8 cellular contexts compared by ENCODE assay signal in the genomic region with DNA sequence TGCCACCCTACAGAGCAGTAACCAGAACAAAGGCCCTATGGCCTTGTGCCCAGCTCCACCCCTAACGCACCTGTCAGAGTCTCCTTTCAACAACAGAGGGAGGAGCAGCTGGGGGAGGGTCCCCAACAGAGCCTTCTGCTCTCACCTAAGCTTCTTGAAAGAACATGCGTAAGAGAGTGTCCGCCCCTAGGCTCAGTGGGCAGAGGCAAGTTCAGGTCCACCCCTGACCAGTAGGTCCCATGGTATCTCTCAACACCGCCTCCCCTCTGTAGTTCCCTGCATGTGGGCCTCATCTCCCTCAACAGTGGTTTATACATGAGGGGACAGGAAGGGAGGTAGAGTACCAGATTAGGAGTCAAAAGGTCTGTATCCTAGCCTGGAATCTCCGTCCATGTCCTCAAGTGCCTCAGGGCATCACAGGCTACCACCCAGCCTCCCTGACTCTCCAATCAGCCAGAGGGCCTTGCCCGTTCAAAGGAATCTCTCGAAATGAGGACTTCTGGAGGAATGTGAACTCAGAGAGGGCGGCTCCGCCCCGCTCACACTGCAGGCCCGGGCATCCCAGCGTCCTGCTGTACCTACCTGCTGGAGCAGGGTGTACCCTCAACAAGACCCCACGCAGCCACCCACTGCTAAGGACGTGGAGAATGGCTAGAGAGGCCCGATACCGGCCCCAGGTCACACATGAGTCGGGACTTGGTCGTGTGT. TPM values are rescaled to one million over a fixed set of nuclear protein-coding genes. Genes with fewer than 3 reads are reported as not detected.
DNase-seq lines count a peak whose midpoint lies in the region; ATAC-seq and TF ChIP-seq lines count a peak whose summit lies in the region.

No MANE protein-coding gene starts in this region.

- whole genome bisulfite sequencing in body of pancreas, 2 donors = 16 to 46% methylated on average over 3 to 18 of the region's 18 CpGs
- WGBS in thyroid gland, 2 donors = 0 to 26% methylated on average over 1 to 7 of the region's 18 CpGs

- peaks cover 7% of the 10 kb centered on the region for H3K36me3 Mint-ChIP-seq in activated CD4-positive, alpha-beta T cell treated with anti-CD3 and anti-CD28 coated beads, Interleukin-2, amount 10 ng/mL, durations not matched to agents 7 days and 5 days (ENCODE audit: low read depth)

- no peak for TF ChIP-seq POLR2A in body of pancreas (IDR thresholded peaks at IDR 0.05)
- TF ChIP-seq POLR2A in thyroid gland (IDR thresholded peaks at IDR 0.05) = no peak

- H3K4me3 ChIP-seq in body of pancreas = peak overlapping the region; percentile 18 to 45
- H3K4me3 ChIP-seq in thyroid gland (replicated peaks in 1 of 3) = peak overlapping the region; percentile 51 to 63 (median 62)

- CTCF ChIA-PET in activated CD4-positive, alpha-beta T cell treated with anti-CD3 and anti-CD28 coated beads, Interleukin-2, amount 10 ng/mL, durations not matched to agents 7 days and 5 days (lab: Charles Lee) = interaction anchor here (1.5 to 2.9 kb wide), 2 partner anchors 9 to 212 kb away, joined by 8 to 9 read pairs; a partner anchor contains a TSS

- POLR2A ChIA-PET in activated CD4-positive, alpha-beta T cell treated with anti-CD3 and anti-CD28 coated beads, Interleukin-2, amount 10 ng/mL, durations not matched to agents 7 days and 5 days (lab: Charles Lee) = no interaction called here

- intact Hi-C loops in body of pancreas (cut with DNase I) (no loop called here), left colon (cut with DNase I, micrococcal nuclease) (no loop called here), thyroid gland (cut with DNase I) (no loop called here)

- no peaks in the 10 kb centered on the region for H3K36me3 ChIP-seq in body of pancreas (replicated peaks in 1 of 2; ENCODE audit: insufficient read depth in 1 of 2, low read depth in 2 of 2)
- no peaks in the 10 kb centered on the region for H3K36me3 ChIP-seq in thyroid gland

- no peaks in the 10 kb centered on the region for H3K27me3 Mint-ChIP-seq in activated CD4-positive, alpha-beta T cell treated with anti-CD3 and anti-CD28 coated beads, Interleukin-2, amount 10 ng/mL, durations not matched to agents 7 days and 5 days

- no peaks in the 10 kb centered on the region for H3K9me3 ChIP-seq in body of pancreas
- no peaks in the 10 kb centered on the region for H3K9me3 ChIP-seq in thyroid gland

- H3K27ac ChIP-seq in body of pancreas (peak overlapping the region; percentile 46 to 91 (median 86)), thyroid gland (peak overlapping the region in 1 of 3 donors; percentile 87)

- H3K27me3 ChIP-seq in body of pancreas (no peaks in the 10 kb centered on the region), thyroid gland (no peaks in the 10 kb centered on the region)

- DNase-seq in activated CD4-positive, alpha-beta T cell treated with anti-CD3 and anti-CD28 coated beads, Interleukin-2, amount 10 ng/mL, durations not matched to agents 7 days and 5 days = peak; percentile 27
- no peak for DNase-seq in activated CD4-positive, alpha-beta T cell treated with anti-CD3 and anti-CD28 coated beads for 1 hour
- DNase-seq in NCI-H748 (lab: John Stamatoyannopoulos, UW; ENCODE audit: unreplicated experiment) = peak; percentile 77
- DNase-seq in body of pancreas = peak in 2 of 4 donors; percentile 9 to 12
- DNase-seq in left colon = peak; percentile 69 to 70
- DNase-seq in thyroid gland = peak in 1 of 2 donors; percentile 28
- DNase-seq in pons (ENCODE audit: low spot score) = no peak

- peak; percentile 20 for ATAC-seq in HG03064 (IDR thresholded peaks at IDR 0.05; ENCODE audit: low read depth, unreplicated experiment)
- ATAC-seq in body of pancreas = no peak
- ATAC-seq in left colon = peak; percentile 53

- peak overlapping the region; percentile 97 for H3K27ac Mint-ChIP-seq in activated CD4-positive, alpha-beta T cell treated with anti-CD3 and anti-CD28 coated beads, Interleukin-2, amount 10 ng/mL, durations not matched to agents 7 days and 5 days

- peaks cover 31% of the 10 kb centered on the region for H3K4me1 Mint-ChIP-seq in activated CD4-positive, alpha-beta T cell treated with anti-CD3 and anti-CD28 coated beads, Interleukin-2, amount 10 ng/mL, durations not matched to agents 7 days and 5 days

- no peaks in the 10 kb centered on the region for H3K9me3 Mint-ChIP-seq in activated CD4-positive, alpha-beta T cell treated with anti-CD3 and anti-CD28 coated beads, Interleukin-2, amount 10 ng/mL, durations not matched to agents 7 days and 5 days

- peak overlapping the region; percentile 93 for H3K4me3 Mint-ChIP-seq in activated CD4-positive, alpha-beta T cell treated with anti-CD3 and anti-CD28 coated beads, Interleukin-2, amount 10 ng/mL, durations not matched to agents 7 days and 5 days

- TF ChIP-seq CTCF in body of pancreas (IDR thresholded peaks at IDR 0.05) (no peak), thyroid gland (IDR thresholded peaks at IDR 0.05) (no peak)

- H3K4me1 ChIP-seq in body of pancreas (peaks cover 14% of the 10 kb centered on the region), thyroid gland (peaks cover 6 to 11% of the 10 kb centered on the region in 2 donors)

RNA-seq across cellular contexts. Expression of a gene that starts 0.7 kb away (rescaled TPM):
- 10 to 100 TPM; 26.9 to 28.2 TPM for total RNA-seq in activated CD4-positive, alpha-beta T cell treated with anti-CD3 and anti-CD28 coated beads, Interleukin-2, amount 10 ng/mL, durations not matched to agents 7 days and 5 days
- 1 to 10 TPM in 1 of 2 donors, under 1 TPM in 1; 0.26 to 3.3 TPM for total RNA-seq in body of pancreas
- total RNA-seq in left colon = 1 to 10 TPM; 4.3 to 7.4 TPM
- total RNA-seq in thyroid gland = 1 to 10 TPM in 2 of 4 donors, under 1 TPM in 2; 0.40 to 2.8 (median 1.5) TPM

RNA-seq across cellular contexts. Expression of a gene that starts 44.4 kb away (rescaled TPM):
- total RNA-seq in activated CD4-positive, alpha-beta T cell treated with anti-CD3 and anti-CD28 coated beads, Interleukin-2, amount 10 ng/mL, durations not matched to agents 7 days and 5 days = 10 to 100 TPM; 47.5 to 58.4 TPM
- total RNA-seq in body of pancreas = 10 to 100 TPM; 13.5 to 63.6 TPM
- 100 to 1,000 TPM; 128 to 150 TPM for total RNA-seq in left colon
- total RNA-seq in thyroid gland = 10 to 100 TPM; 27.7 to 51.9 (median 45.9) TPM

Comparison
In these comparisons a context has a peak if more than half of its experiments do, and no peak if none do; other contexts are left out.
1. DNase-seq: peak in activated CD4-positive, alpha-beta T cell treated with anti-CD3 and anti-CD28 coated beads, Interleukin-2, amount 10 ng/mL, durations not matched to agents 7 days and 5 days (single experiment), NCI-H748 (single experiment) and left colon (2 of 2); none in activated CD4-positive, alpha-beta T cell treated with anti-CD3 and anti-CD28 coated beads for 1 hour (single experiment) and pons (single experiment).